ENCODE assay signal across 1 cellular context in the genomic region with DNA sequence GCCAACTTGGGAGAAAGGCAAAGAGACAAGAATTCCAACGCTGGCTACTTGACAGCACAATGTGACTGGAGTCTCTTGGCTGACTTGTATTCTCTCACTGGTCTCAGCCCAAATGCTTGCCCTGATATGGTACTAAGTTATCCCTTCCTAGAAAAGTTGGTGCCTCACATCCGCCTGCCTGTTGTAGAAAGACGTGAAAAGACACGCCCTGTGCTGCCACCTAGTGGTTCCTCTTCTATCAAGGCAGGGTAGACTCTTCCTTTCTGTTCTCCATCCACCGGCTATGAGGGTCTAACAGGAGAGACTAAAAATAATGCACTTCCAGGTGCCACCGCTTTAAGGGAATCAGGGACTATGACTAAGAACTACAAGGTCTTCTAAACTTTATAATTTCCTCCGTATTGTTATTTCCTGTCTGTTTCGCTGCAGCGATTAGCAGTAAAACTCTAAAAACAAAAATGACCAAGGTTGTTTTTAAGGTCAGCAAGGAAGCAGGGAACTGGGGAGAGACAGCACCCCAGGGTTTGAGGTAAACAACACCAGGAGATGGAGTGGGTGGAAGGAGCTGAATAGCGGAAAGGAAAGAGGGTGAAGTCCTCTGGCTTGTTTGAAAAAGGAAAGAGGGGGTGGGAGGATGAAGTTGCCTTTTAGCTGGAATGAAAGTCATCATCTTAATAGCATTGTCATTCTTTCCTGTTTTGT.
TF ChIP-seq lines count a peak whose summit lies in the region.

No MANE protein-coding gene starts in this region.

TF ChIP-seq in SK-N-SH treated with all-trans-retinoic acid at 6 μM for 48 hours, 23 proteins besides CTCF, POLR2A, EP300 and RAD21 (continued from another document):
- TF ChIP-seq, protein P1, sequence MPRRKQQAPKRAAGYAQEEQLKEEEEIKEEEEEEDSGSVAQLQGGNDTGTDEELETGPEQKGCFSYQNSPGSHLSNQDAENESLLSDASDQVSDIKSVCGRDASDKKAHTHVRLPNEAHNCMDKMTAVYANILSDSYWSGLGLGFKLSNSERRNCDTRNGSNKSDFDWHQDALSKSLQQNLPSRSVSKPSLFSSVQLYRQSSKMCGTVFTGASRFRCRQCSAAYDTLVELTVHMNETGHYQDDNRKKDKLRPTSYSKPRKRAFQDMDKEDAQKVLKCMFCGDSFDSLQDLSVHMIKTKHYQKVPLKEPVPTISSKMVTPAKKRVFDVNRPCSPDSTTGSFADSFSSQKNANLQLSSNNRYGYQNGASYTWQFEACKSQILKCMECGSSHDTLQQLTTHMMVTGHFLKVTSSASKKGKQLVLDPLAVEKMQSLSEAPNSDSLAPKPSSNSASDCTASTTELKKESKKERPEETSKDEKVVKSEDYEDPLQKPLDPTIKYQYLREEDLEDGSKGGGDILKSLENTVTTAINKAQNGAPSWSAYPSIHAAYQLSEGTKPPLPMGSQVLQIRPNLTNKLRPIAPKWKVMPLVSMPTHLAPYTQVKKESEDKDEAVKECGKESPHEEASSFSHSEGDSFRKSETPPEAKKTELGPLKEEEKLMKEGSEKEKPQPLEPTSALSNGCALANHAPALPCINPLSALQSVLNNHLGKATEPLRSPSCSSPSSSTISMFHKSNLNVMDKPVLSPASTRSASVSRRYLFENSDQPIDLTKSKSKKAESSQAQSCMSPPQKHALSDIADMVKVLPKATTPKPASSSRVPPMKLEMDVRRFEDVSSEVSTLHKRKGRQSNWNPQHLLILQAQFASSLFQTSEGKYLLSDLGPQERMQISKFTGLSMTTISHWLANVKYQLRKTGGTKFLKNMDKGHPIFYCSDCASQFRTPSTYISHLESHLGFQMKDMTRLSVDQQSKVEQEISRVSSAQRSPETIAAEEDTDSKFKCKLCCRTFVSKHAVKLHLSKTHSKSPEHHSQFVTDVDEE (CRISPR knock-in tag; IDR thresholded peaks at IDR 0.05), result no peak
- no peak for TF ChIP-seq ISL1 (CRISPR knock-in tag; IDR thresholded peaks at IDR 0.05)
- TF ChIP-seq ARNTL (CRISPR knock-in tag; IDR thresholded peaks at IDR 0.05; ENCODE audit: borderline replicate concordance, low read depth), result no peak
TF ChIP-seq in SK-N-SH treated with all-trans-retinoic acid at 6 μM for 48 hours: peak in this region for 0.
